Comparison of ENCODE assay signal across 22 cellular contexts in the genomic region with DNA sequence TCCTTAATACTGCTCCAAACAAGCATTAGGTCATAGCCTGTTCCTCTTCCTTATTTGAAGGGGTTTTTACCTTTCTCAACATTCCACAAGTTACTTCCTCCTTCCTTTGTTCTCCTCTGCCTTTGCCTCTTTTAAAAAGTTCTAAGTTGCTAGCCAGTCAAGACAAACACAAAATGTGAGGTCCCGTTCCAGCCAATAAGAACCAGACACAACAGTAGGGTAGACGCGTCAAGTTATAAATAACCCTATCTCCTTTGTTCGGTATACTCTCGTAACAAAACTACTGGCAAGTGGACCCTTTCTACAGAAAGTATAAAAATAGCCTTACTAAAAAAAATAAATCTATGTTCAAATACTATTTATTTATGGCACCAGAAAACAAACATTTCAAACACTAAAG. TPM values are rescaled to one million over a fixed set of nuclear protein-coding genes. Genes with fewer than 3 reads are reported as not detected.
DNase-seq lines count a peak whose midpoint lies in the region; ATAC-seq and TF ChIP-seq lines count a peak whose summit lies in the region.
"Had no signal": no experiment of that assay in that cellular context is flagged by ENCODE, and none has a peak within 500 bp of the region (broad histone marks: within the 10 kb centered on the region; RNA-seq: fewer than 3 reads in every experiment).

No MANE protein-coding gene starts in this region.

- no peak for TF ChIP-seq EP300 in stomach (IDR thresholded peaks at IDR 0.05)

- WGBS in stomach, 5 donors: 11 to 45% (median 34%) methylated on average over 5 of the region's 5 CpGs

- H3K4me1 Mint-ChIP-seq in mesothelial cell of epicardium: peaks cover 23% of the 10 kb centered on the region
- no peaks in the 10 kb centered on the region for H3K4me1 Mint-ChIP-seq in CD4-positive, alpha-beta T cell (ENCODE audit: low read depth)
- H3K4me1 Mint-ChIP-seq: CD8-positive, alpha-beta memory T cell had no signal

- CTCF ChIA-PET in PC-3 (lab: Charles Lee): interaction anchor here (0.9 kb wide), 1 partner anchor 39 kb away, joined by 4 read pairs; no protein-coding TSS in a partner anchor
- CTCF ChIA-PET in CD4-positive, alpha-beta T cell (lab: Charles Lee): no interaction called here

- no peaks in the 10 kb centered on the region for H3K36me3 Mint-ChIP-seq in mesothelial cell of epicardium
- no peaks in the 10 kb centered on the region for H3K36me3 Mint-ChIP-seq in CD4-positive, alpha-beta T cell (ENCODE audit: low read depth)

- H3K27ac ChIP-seq in PC-3 (ENCODE audit: low read length): peak overlapping the region; percentile 85
- H3K27ac ChIP-seq in stomach: peak overlapping the region in 2 of 5 donors; percentile 29 to 60
- no peak overlapping the region for H3K27ac ChIP-seq in gastrocnemius medialis
- no peak overlapping the region for H3K27ac ChIP-seq in CD4-positive, alpha-beta T cell (ENCODE audit: low read depth, low read length)

- no peaks in the 10 kb centered on the region for H3K79me2 ChIP-seq in PC-3 (ENCODE audit: low read length)

- H3K4me3 Mint-ChIP-seq in mesothelial cell of epicardium: no peak overlapping the region
- no peak overlapping the region for H3K4me3 Mint-ChIP-seq in CD4-positive, alpha-beta T cell
- H3K4me3 Mint-ChIP-seq: CD8-positive, alpha-beta memory T cell had no signal

- peak overlapping the region; percentile 29 for H3K9ac ChIP-seq in PC-3 (ENCODE audit: low read length)

- peak overlapping the region; percentile 47; the same call in 1 of the 2 replicates for H2AFZ ChIP-seq in PC-3 (ENCODE audit: low read length)

- H3K27me3 ChIP-seq in PC-3 (ENCODE audit: low read length) (no peaks in the 10 kb centered on the region), stomach (peaks cover 0 to 11% (median 0%) of the 10 kb centered on the region in 3 donors), gastrocnemius medialis (peaks cover 0 to 6% (median 0%) of the 10 kb centered on the region in 3 donors)
- peaks cover 5% of the 10 kb centered on the region for H3K27me3 ChIP-seq in CD4-positive, alpha-beta T cell (ENCODE audit: control insufficient read depth, insufficient read depth, low read length)

- intact Hi-C loops in Right ventricle myocardium superior (cut with DNase I): no loop called here
- intact Hi-C loops in cardiac septum (cut with DNase I): no loop called here
- intact Hi-C loops in PC-3 (cut with micrococcal nuclease): loop anchor here (5.0 kb wide), 1 partner anchor 55 kb away; a partner anchor contains a TSS
- intact Hi-C loops in stomach (cut with DNase I; ENCODE audit: low total_unique reads): no loop called here
- intact Hi-C loops in gastrocnemius medialis (cut with DNase I; ENCODE audit: low total_unique reads): no loop called here
- intact Hi-C loops in CD4-positive, alpha-beta T cell (cut with DNase I, micrococcal nuclease): no loop called here

- H3K4me1 ChIP-seq in PC-3 (ENCODE audit: insufficient read depth, low read length): peaks cover 33% of the 10 kb centered on the region
- peaks cover 0 to 6% (median 2%) of the 10 kb centered on the region in 4 donors for H3K4me1 ChIP-seq in stomach
- no peaks in the 10 kb centered on the region for H3K4me1 ChIP-seq in gastrocnemius medialis

- TF ChIP-seq CTCF in PC-3 (conservative IDR thresholded peaks at IDR 0.05; ENCODE audit: low read depth, low read length): no peak
- no peak for TF ChIP-seq CTCF in mesothelial cell of epicardium (IDR thresholded peaks at IDR 0.05; ENCODE audit: unreplicated experiment)
- TF ChIP-seq CTCF in stomach (IDR thresholded peaks at IDR 0.05): no peak
- no peak for TF ChIP-seq CTCF in gastrocnemius medialis (IDR thresholded peaks at IDR 0.05 in 4 of 5, conservative IDR thresholded peaks at IDR 0.05 in 1 of 5)
- no peak for TF ChIP-seq CTCF in CD4-positive, alpha-beta T cell (IDR thresholded peaks at IDR 0.05)

- H3K4me3 ChIP-seq in PC-3 (ENCODE audit: low read length) (peak overlapping the region; percentile 53; the same call in 1 of the 2 replicates), stomach (no peak overlapping the region), gastrocnemius medialis (no peak overlapping the region)

- H3K4me2 ChIP-seq in PC-3 (ENCODE audit: low read length): peak overlapping the region; percentile 82

- no peaks in the 10 kb centered on the region for H4K20me1 ChIP-seq in PC-3 (ENCODE audit: low read length)

- H3F3A ChIP-seq in PC-3 (ENCODE audit: low read length, unreplicated experiment): no peaks in the 10 kb centered on the region

- no TSS peak for BruUV-seq in PC-3 (replicated peaks; lab: Mats Ljungman, UMichigan)

- no peaks in the 10 kb centered on the region for H3K27me3 Mint-ChIP-seq in mesothelial cell of epicardium (ENCODE audit: low read depth)
- H3K27me3 Mint-ChIP-seq in CD4-positive, alpha-beta T cell: peaks cover 8% of the 10 kb centered on the region

- H3K9me3 Mint-ChIP-seq in mesothelial cell of epicardium: peaks cover 10% of the 10 kb centered on the region
- no peaks in the 10 kb centered on the region for H3K9me3 Mint-ChIP-seq in CD4-positive, alpha-beta T cell

- DNase-seq in Right ventricle myocardium superior (no peak), cardiac septum (ENCODE audit: low spot score) (no peak), PC-3 (peak; percentile 4), mesothelial cell of epicardium (ENCODE audit: low spot score in 2 of 2, unreplicated experiment in 2 of 2) (no peak), stomach (peak; percentile 27), gastrocnemius medialis (no peak)
- DNase-seq in CD4-positive, alpha-beta T cell: no peak
- DNase-seq: AML-193; C1 segment of cervical spinal cord; CD8-positive, alpha-beta memory T cell; KBM-7; NCI-H1105 treated with DMSO at 0.1 percent for 48 hours; NCI-H2029 treated with DMSO at 0.1 percent for 48 hours; NCI-H2171; NCI-H345; NCI-H524 had no signal

- TF ChIP-seq POLR2A in stomach (IDR thresholded peaks at IDR 0.05): no peak
- TF ChIP-seq POLR2A in gastrocnemius medialis (IDR thresholded peaks at IDR 0.05): no peak

- ATAC-seq in Right ventricle myocardium superior (ENCODE audit: poor library complexity) (peak; percentile 75), PC-3 (peak; percentile 24), gastrocnemius medialis (no peak)
- ATAC-seq in CD4-positive, alpha-beta T cell (ENCODE audit: poor library complexity): no peak
- ATAC-seq: HCT116 had no signal

- peak overlapping the region; percentile 58 for H3K27ac Mint-ChIP-seq in mesothelial cell of epicardium
- H3K27ac Mint-ChIP-seq in CD4-positive, alpha-beta T cell: no peak overlapping the region
- H3K27ac Mint-ChIP-seq: CD8-positive, alpha-beta memory T cell had no signal

- POLR2A ChIA-PET in PC-3 (lab: Charles Lee; ENCODE audit: unreplicated experiment): no interaction called here
- POLR2A ChIA-PET in CD4-positive, alpha-beta T cell (lab: Charles Lee): no interaction called here

- in situ Hi-C loops in gastrocnemius medialis (cut with MboI; ENCODE audit: low sequenced_read_pairs in 4 of 4): no loop called here

- no peaks in the 10 kb centered on the region for H3K36me3 ChIP-seq in PC-3 (ENCODE audit: low read depth, low read length)
- H3K36me3 ChIP-seq in stomach: no peaks in the 10 kb centered on the region
- no peaks in the 10 kb centered on the region for H3K36me3 ChIP-seq in gastrocnemius medialis

- H3K9me3 ChIP-seq in PC-3 (ENCODE audit: low read length) (no peaks in the 10 kb centered on the region), stomach (no peaks in the 10 kb centered on the region), gastrocnemius medialis (no peaks in the 10 kb centered on the region)
- H3K9me3 ChIP-seq in CD4-positive, alpha-beta T cell (ENCODE audit: control insufficient read depth, low read length): no peaks in the 10 kb centered on the region

- no peaks in the 10 kb centered on the region for H3K9me2 ChIP-seq in PC-3 (replicated peaks; ENCODE audit: low read length)

RNA-seq across cellular contexts. Expression of a gene that starts 6.3 kb away (rescaled TPM):
- total RNA-seq in Right ventricle myocardium superior (13.3 TPM), cardiac septum (113 TPM), PC-3 (2014; rRNA removed) (0.81 and 1.2 TPM in 2 replicates), mesothelial cell of epicardium (0.25 to 0.59 TPM (median 0.35 TPM) in 3 replicates), stomach (1 to 10 TPM in 3 of 5 donors, not detected in 2; 1.0 to 8.1 (median 1.2) TPM), gastrocnemius medialis (1 to 10 TPM; 1.0 to 6.6 (median 2.6) TPM)
- polyA plus RNA-seq in stomach: 1 to 10 TPM in 1 of 3 donors, under 1 TPM in 2; 0.25 to 1.1 (median 0.70) TPM
- total RNA-seq in CD4-positive, alpha-beta T cell: not detected
- total RNA-seq: A172; CD8-positive, alpha-beta memory T cell; Daoy; H1; HT1080; OCI-LY7 had no signal
- polyA plus RNA-seq: CD8-positive, alpha-beta memory T cell had no signal

RNA-seq across cellular contexts. Expression of a gene that starts 57.5 kb away (rescaled TPM):
- 0.94 TPM for total RNA-seq in Right ventricle myocardium superior
- total RNA-seq in cardiac septum: 0.94 TPM
- 6.1 and 9.1 TPM in 2 replicates for total RNA-seq in PC-3 (2014; rRNA removed)
- total RNA-seq in mesothelial cell of epicardium: 1.2 to 1.8 TPM (median 1.4 TPM) in 3 replicates
- 1 to 10 TPM in 2 of 5 donors, not detected in 3; 2.4 to 8.5 TPM for total RNA-seq in stomach
- 1 to 10 TPM; 2.4 to 5.4 (median 3.5) TPM for polyA plus RNA-seq in stomach
- total RNA-seq in gastrocnemius medialis: under 1 TPM in 1 of 4 donors, not detected in 3; 0.26 TPM
- total RNA-seq in CD4-positive, alpha-beta T cell: under 1 TPM; 0.44 to 0.56 TPM
- total RNA-seq: A172, HT1080, OCI-LY7 had no signal

Comparison
In these comparisons a context has a peak if more than half of its experiments do, and no peak if none do; other contexts are left out.
1. ATAC-seq: peak in Right ventricle myocardium superior (single experiment) and PC-3 (single experiment); none in gastrocnemius medialis (0 of 2) and CD4-positive, alpha-beta T cell (single experiment).
2. DNase-seq: peak in PC-3 (single experiment) and stomach (single experiment); none in Right ventricle myocardium superior (single experiment), cardiac septum (single experiment), mesothelial cell of epicardium (0 of 2), gastrocnemius medialis (0 of 2) and CD4-positive, alpha-beta T cell (0 of 10).